Comparison of ENCODE assay signal across 8 cellular contexts in genomic region chrY:12661974-12662670, GRCh38. TPM values are rescaled to one million over a fixed set of nuclear protein-coding genes. Genes with fewer than 3 reads are reported as not detected.
DNase-seq lines count a peak whose midpoint lies in the region; ATAC-seq and TF ChIP-seq lines count a peak whose summit lies in the region.

No MANE protein-coding gene starts in this region.

- H3K36me3 ChIP-seq in SK-N-SH (replicated peaks in 1 of 2; ENCODE audit: control insufficient read depth in 1 of 2, insufficient read depth in 2 of 2, low read length in 1 of 2), result no peaks in the 10 kb centered on the region

- H3K9ac ChIP-seq in SK-N-SH, result no peak overlapping the region

- peak overlapping the region; percentile 99 for H3K4me3 Mint-ChIP-seq in activated CD4-positive, alpha-beta T cell treated with anti-CD3 and anti-CD28 coated beads, Interleukin-2, amount 10 ng/mL, durations not matched to agents 7 days and 5 days

- no peaks in the 10 kb centered on the region for H3K4me1 ChIP-seq in SK-N-SH (ENCODE audit: control insufficient read depth in 1 of 2, insufficient read depth in 2 of 2, low read depth in 1 of 2, low read length in 1 of 2)

- H2AFZ ChIP-seq in SK-N-SH (ENCODE audit: low read depth), result no peak overlapping the region

- H3K36me3 Mint-ChIP-seq in activated CD4-positive, alpha-beta T cell treated with anti-CD3 and anti-CD28 coated beads, Interleukin-2, amount 10 ng/mL, durations not matched to agents 7 days and 5 days (ENCODE audit: low read depth), result peaks cover 24% of the 10 kb centered on the region

- WGBS in SK-N-SH (ENCODE audit: low lambda C conversion rate), result no CpG with 5 or more reads among the region's 32 CpGs

- no peaks in the 10 kb centered on the region for H3K27me3 ChIP-seq in SK-N-SH (ENCODE audit: insufficient read depth)

- no peak overlapping the region for H3K4me3 ChIP-seq in SK-N-SH (ENCODE audit: low read depth in 2 of 2, low read length in 1 of 2)

- CTCF ChIA-PET in activated CD4-positive, alpha-beta T cell treated with anti-CD3 and anti-CD28 coated beads, Interleukin-2, amount 10 ng/mL, durations not matched to agents 7 days and 5 days (lab: Charles Lee), result no interaction called here
- CTCF ChIA-PET in SK-N-SH (lab: Yijun Ruan, JAX), result no interaction called here

- peak; percentile 52 for ATAC-seq in HG03039 (IDR thresholded peaks at IDR 0.05; ENCODE audit: unreplicated experiment)
- ATAC-seq in GM18861 (IDR thresholded peaks at IDR 0.05; ENCODE audit: unreplicated experiment), result no peak

- no peak overlapping the region for H3K27ac ChIP-seq in SK-N-SH (ENCODE audit: low read depth in 2 of 2, low read length in 1 of 2)

- H3K9me3 Mint-ChIP-seq in activated CD4-positive, alpha-beta T cell treated with anti-CD3 and anti-CD28 coated beads, Interleukin-2, amount 10 ng/mL, durations not matched to agents 7 days and 5 days, result no peaks in the 10 kb centered on the region

- no peaks in the 10 kb centered on the region for H3K9me2 ChIP-seq in SK-N-SH

- TF ChIP-seq EP300 in SK-N-SH (IDR thresholded peaks at IDR 0.05; ENCODE audit: borderline replicate concordance in 1 of 2, low read depth in 1 of 2, low read length in 1 of 2), result no peak

- DNase-seq in CMK (ENCODE audit: low read depth), result peak; percentile 38
- peak; percentile 81 for DNase-seq in activated CD4-positive, alpha-beta T cell treated with anti-CD3 and anti-CD28 coated beads, Interleukin-2, amount 10 ng/mL, durations not matched to agents 7 days and 5 days
- peak; percentile 79 for DNase-seq in germinal center (ENCODE audit: low spot score)
- DNase-seq in stimulated activated CD4-positive, alpha-beta T cell treated with anti-CD3 and anti-CD28 coated beads, Interleukin-4, amount 100 ng/mL, for 1 hour, result peak; percentile 74
- no peak for DNase-seq in NOMO-1 (lab: John Stamatoyannopoulos, UW; ENCODE audit: unreplicated experiment in 2 of 2)
- DNase-seq in SK-N-SH, result no peak

- no peaks in the 10 kb centered on the region for H3K9me3 ChIP-seq in SK-N-SH

- no peak overlapping the region for H3K4me2 ChIP-seq in SK-N-SH

- H3K27ac Mint-ChIP-seq in activated CD4-positive, alpha-beta T cell treated with anti-CD3 and anti-CD28 coated beads, Interleukin-2, amount 10 ng/mL, durations not matched to agents 7 days and 5 days, result peak overlapping the region; percentile 100

- no peaks in the 10 kb centered on the region for H3K27me3 Mint-ChIP-seq in activated CD4-positive, alpha-beta T cell treated with anti-CD3 and anti-CD28 coated beads, Interleukin-2, amount 10 ng/mL, durations not matched to agents 7 days and 5 days

- peaks cover 18% of the 10 kb centered on the region for H3K4me1 Mint-ChIP-seq in activated CD4-positive, alpha-beta T cell treated with anti-CD3 and anti-CD28 coated beads, Interleukin-2, amount 10 ng/mL, durations not matched to agents 7 days and 5 days

- TF ChIP-seq CTCF in SK-N-SH (IDR thresholded peaks at IDR 0.05), result no peak

- TF ChIP-seq RAD21 in SK-N-SH (IDR thresholded peaks at IDR 0.05; ENCODE audit: low read length), result no peak

- H3K79me2 ChIP-seq in SK-N-SH (ENCODE audit: insufficient read depth), result no peaks in the 10 kb centered on the region

- POLR2A ChIA-PET in activated CD4-positive, alpha-beta T cell treated with anti-CD3 and anti-CD28 coated beads, Interleukin-2, amount 10 ng/mL, durations not matched to agents 7 days and 5 days (lab: Charles Lee), result interaction anchor here (0.7 kb wide), 1 partner anchor 109 kb away, joined by 3 read pairs; no protein-coding TSS in a partner anchor
- POLR2A ChIA-PET in SK-N-SH (lab: Yijun Ruan, JAX), result no interaction called here

- no peaks in the 10 kb centered on the region for H3F3A ChIP-seq in SK-N-SH (replicated peaks; ENCODE audit: insufficient read depth)

- no peaks in the 10 kb centered on the region for H4K20me1 ChIP-seq in SK-N-SH (ENCODE audit: insufficient read depth)

TF ChIP-seq in SK-N-SH, 30 proteins besides CTCF, POLR2A, EP300 and RAD21:
- TF ChIP-seq FOSL2 (IDR thresholded peaks at IDR 0.05; ENCODE audit: borderline replicate concordance, low read depth) (no peak), USF1 (IDR thresholded peaks at IDR 0.05; ENCODE audit: borderline replicate concordance, low read depth) (no peak), SIN3A (IDR thresholded peaks at IDR 0.05; ENCODE audit: borderline replicate concordance, low read depth, low read length) (no peak), TAF1 (IDR thresholded peaks at IDR 0.05; ENCODE audit: borderline replicate concordance, low read depth, low read length) (no peak), SMC3 (IDR thresholded peaks at IDR 0.05; ENCODE audit: low read depth, low read length) (no peak), TEAD4 (IDR thresholded peaks at IDR 0.05; ENCODE audit: borderline replicate concordance, insufficient read depth) (no peak), FOXJ3 (CRISPR knock-in tag; IDR thresholded peaks at IDR 0.05) (no peak), FOXM1 (IDR thresholded peaks at IDR 0.05; ENCODE audit: low read depth) (no peak)

RNA-seq across cellular contexts. Expression of gene USP9Y, which starts 38.9 kb away (rescaled TPM):
- 10 to 100 TPM; 22.8 to 25.6 TPM for total RNA-seq in activated CD4-positive, alpha-beta T cell treated with anti-CD3 and anti-CD28 coated beads, Interleukin-2, amount 10 ng/mL, durations not matched to agents 7 days and 5 days
- polyA plus RNA-seq in SK-N-SH (2012; rRNA removed), result not detected in 2 replicates
- not detected in 2 replicates for polyA plus RNA-seq in SK-N-SH (2012; cell fraction: cytosol; rRNA removed)
- polyA plus RNA-seq in SK-N-SH (2012; cell fraction: nucleus; rRNA removed), result not detected in 2 replicates

Comparison
In these comparisons a context has a peak if more than half of its experiments do, and no peak if none do; other contexts are left out.
1. DNase-seq: peak in CMK (single experiment), activated CD4-positive, alpha-beta T cell treated with anti-CD3 and anti-CD28 coated beads, Interleukin-2, amount 10 ng/mL, durations not matched to agents 7 days and 5 days (single experiment), germinal center (single experiment) and stimulated activated CD4-positive, alpha-beta T cell treated with anti-CD3 and anti-CD28 coated beads, Interleukin-4, amount 100 ng/mL, for 1 hour (single experiment); none in NOMO-1 (0 of 2) and SK-N-SH (single experiment).